28 cellular contexts compared by ENCODE assay signal in genomic region chr20:56522311-56522710, GRCh38. TPM values are rescaled to one million over a fixed set of nuclear protein-coding genes. Genes with fewer than 3 reads are reported as not detected.
"Had no signal": no experiment of that assay in that cellular context is flagged by ENCODE, and none has a peak within 500 bp of the region (broad histone marks: within the 10 kb centered on the region; RNA-seq: fewer than 3 reads in every experiment).

No MANE protein-coding gene starts in this region.

- H3K4me1 ChIP-seq: SJSA1 had no signal

- DNase-seq: activated B cell treated with CpG ODN at 0.5 μM for 24 hours; activated CD4-positive, alpha-beta memory T cell treated with anti-CD3 and anti-CD28 coated beads for 36 hours; activated CD4-positive, alpha-beta T cell treated with anti-CD3 and anti-CD28 coated beads for 1 hour; activated CD4-positive, alpha-beta T cell treated with anti-CD3 and anti-CD28 coated beads, Interleukin-2, amount 10 ng/mL, durations not matched to agents 7 days and 5 days; activated CD8-positive, alpha-beta memory T cell treated with anti-CD3 and anti-CD28 coated beads for 24 hours; activated effector memory CD4-positive, alpha-beta T cell treated with anti-CD3 and anti-CD28 coated beads, Interleukin-2, amount 50 U/mL, for 16 hours; activated naive CD4-positive, alpha-beta T cell treated with anti-CD3 and anti-CD28 coated beads for 36 hours; activated naive CD8-positive, alpha-beta T cell treated with anti-CD3 and anti-CD28 coated beads for 36 hours; activated T-cell treated with anti-CD3 and anti-CD28 coated beads, Interleukin-2, amount 50 U/mL, for 4 hours; central memory CD4-positive, alpha-beta T cell; Kasumi-1; KBM-7; NCI-H1048; NCI-H1417; NCI-H1930; NCI-H345; NCI-H510A; NCI-H526 treated with DMSO at 0.1 percent for 48 hours; NCI-H82; NK-92 treated with Interleukin-12 subunit alpha and Interleukin-12 subunit beta, amount 100 ng/mL, for 24 hours; SHP77; T-cell; T-helper 2 cell; T1000 had no signal

- H3K4me3 ChIP-seq: SJSA1 had no signal

- H3K27me3 ChIP-seq: SJSA1 had no signal

- ATAC-seq: activated T-cell treated with anti-CD3 and anti-CD28 coated beads, Interleukin-2, amount 50 U/mL, for 4 hours; T-cell had no signal

- FAIRE-seq: bronchial epithelial cell, RCC 7860, TTC549 had no signal

- H3K27ac ChIP-seq: SJSA1 had no signal

RNA-seq across cellular contexts. Expression of gene FAM209A, which starts 2.2 kb away (rescaled TPM):
- total RNA-seq: bronchial epithelial cell, SJSA1 had no signal

RNA-seq across cellular contexts. Expression of gene FAM209B, which starts 10.7 kb away (rescaled TPM):
- total RNA-seq: SJSA1 had no signal
